Comparison of ENCODE assay signal across 25 cellular contexts in genomic region chr16:76857402-76857801, GRCh38.
"Had no signal": no experiment of that assay in that cellular context is flagged by ENCODE, and none has a peak within 500 bp of the region (broad histone marks: within the 10 kb centered on the region; RNA-seq: fewer than 3 reads in every experiment).

No MANE protein-coding gene starts in this region.

- H3K27ac ChIP-seq: colonic mucosa, coronary artery, dorsolateral prefrontal cortex, epithelial cell of prostate, esophagus muscularis mucosa, esophagus squamous epithelium, foreskin keratinocyte, gastrocnemius medialis, gastroesophageal sphincter, heart left ventricle, heart right ventricle had no signal

- H3K9me3 ChIP-seq: colonic mucosa, esophagus muscularis mucosa, esophagus squamous epithelium, gastrocnemius medialis had no signal

- H3K27ac Mint-ChIP-seq: dendritic cell treated with granulocyte-macrophage colony-stimulating factor and Interleukin-4, amounts not matched to agents 40 ng/mL and 50 ng/mL, for 4 days; effector memory CD8-positive, alpha-beta T cell; endodermal cell had no signal

- ATAC-seq: effector memory CD8-positive, alpha-beta T cell; esophagus mucosa; foreskin keratinocyte; gastrocnemius medialis; gastroesophageal sphincter; heart left ventricle; heart right ventricle had no signal

- H3K4me1 Mint-ChIP-seq: endodermal cell had no signal

- H3K4me3 ChIP-seq: colonic mucosa, coronary artery, dorsolateral prefrontal cortex, esophagus muscularis mucosa, esophagus squamous epithelium, gastrocnemius medialis, gastroesophageal sphincter, heart left ventricle, heart right ventricle had no signal

- H3K27me3 Mint-ChIP-seq: dendritic cell treated with granulocyte-macrophage colony-stimulating factor and Interleukin-4, amounts not matched to agents 40 ng/mL and 50 ng/mL, for 4 days; effector memory CD8-positive, alpha-beta T cell had no signal

- H3K36me3 ChIP-seq: colonic mucosa, esophagus muscularis mucosa, esophagus squamous epithelium, gastrocnemius medialis, gastroesophageal sphincter, heart left ventricle, heart right ventricle had no signal

- H3K9me3 Mint-ChIP-seq: endodermal cell had no signal

- H3K4me3 Mint-ChIP-seq: dendritic cell treated with granulocyte-macrophage colony-stimulating factor and Interleukin-4, amounts not matched to agents 40 ng/mL and 50 ng/mL, for 4 days; effector memory CD8-positive, alpha-beta T cell; endodermal cell had no signal

- DNase-seq: colonic mucosa; cortex of kidney; dermis blood vessel endothelial cell; dorsolateral prefrontal cortex; effector CD4-positive, alpha-beta T cell; effector CD8-positive, alpha-beta T cell; effector memory CD4-positive, alpha-beta T cell; effector memory CD8-positive, alpha-beta T cell; endodermal cell; erythroblast; esophagus squamous epithelium; foreskin fibroblast; foreskin keratinocyte; foreskin melanocyte; gastrocnemius medialis; glutamatergic neuron; head of caudate nucleus; heart left ventricle; heart right ventricle had no signal

- H3K4me1 ChIP-seq: colonic mucosa, esophagus muscularis mucosa, esophagus squamous epithelium, foreskin keratinocyte, gastrocnemius medialis, gastroesophageal sphincter, heart left ventricle, heart right ventricle had no signal

- H3K27me3 ChIP-seq: colonic mucosa, esophagus muscularis mucosa, esophagus squamous epithelium, foreskin keratinocyte, gastrocnemius medialis, gastroesophageal sphincter, heart left ventricle, heart right ventricle had no signal
